ENCODE assay signal across 12 cellular contexts in the genomic region with DNA sequence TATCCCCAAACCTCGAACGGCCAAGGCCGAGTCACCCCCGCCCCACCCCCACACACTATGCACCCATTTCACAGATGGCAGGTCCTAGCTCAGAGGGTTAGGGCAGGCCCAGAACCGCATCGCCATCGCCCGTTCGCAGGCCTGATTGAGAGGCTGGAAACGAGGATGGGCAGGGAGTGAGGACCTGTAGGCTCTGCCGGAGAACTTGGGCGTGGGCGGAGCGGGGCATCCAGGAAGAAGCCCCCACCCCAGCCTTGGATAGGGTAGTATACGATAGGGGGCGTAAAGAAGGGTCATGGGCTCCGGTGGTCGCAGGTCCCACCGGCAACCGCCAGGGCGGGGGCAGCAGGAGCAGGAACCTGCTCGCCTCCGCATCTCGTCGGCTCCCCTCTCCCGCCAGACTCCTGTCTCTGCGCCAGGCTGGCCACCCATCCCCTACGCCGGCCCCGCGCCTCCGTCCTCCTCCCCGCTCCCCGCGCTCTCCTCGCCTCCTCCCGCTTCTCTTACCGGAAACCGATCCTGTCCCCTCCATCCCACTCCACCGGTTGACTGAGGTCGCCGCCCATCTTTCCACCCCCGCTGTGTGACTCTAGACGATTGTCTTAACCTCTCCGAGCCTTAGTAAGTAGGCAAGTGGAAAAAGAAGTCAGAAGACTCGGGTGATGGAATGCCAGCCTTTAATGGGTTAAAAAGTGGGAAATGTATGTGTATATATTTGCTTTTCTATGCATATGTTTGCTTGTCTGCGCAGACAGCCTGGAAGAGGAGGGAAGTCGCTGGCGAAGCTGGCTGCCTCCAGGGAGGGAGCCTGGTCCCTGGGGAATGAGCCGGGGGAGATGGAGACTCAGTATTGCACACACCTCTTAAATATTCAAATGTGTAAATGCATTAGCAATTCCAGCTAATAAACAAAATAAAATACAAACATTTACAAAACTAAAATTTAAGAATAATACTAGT. TPM values are rescaled to one million over a fixed set of nuclear protein-coding genes. Genes with fewer than 3 reads are reported as not detected.
DNase-seq lines count a peak whose midpoint lies in the region; ATAC-seq and TF ChIP-seq lines count a peak whose summit lies in the region.
"Had no signal": no experiment of that assay in that cellular context is flagged by ENCODE, and none has a peak within 500 bp of the region (broad histone marks: within the 10 kb centered on the region; RNA-seq: fewer than 3 reads in every experiment).

No MANE protein-coding gene starts in this region.

- no peak overlapping the region for H3K27ac Mint-ChIP-seq in stimulated activated effector memory CD8-positive, alpha-beta T cell treated with anti-CD3 and anti-CD28 coated beads, Interleukin-12 subunit alpha, Interleukin-12 subunit beta, amount 100 ng/mL, for 72 hours
- H3K27ac Mint-ChIP-seq: activated CD8-positive, alpha-beta T cell treated with anti-CD3 and anti-CD28 coated beads, Interleukin-2, amount 10 ng/mL, durations not matched to agents 7 days and 5 days had no signal

- no peaks in the 10 kb centered on the region for H3K9me3 Mint-ChIP-seq in activated T-cell treated with anti-CD3 and anti-CD28 coated beads, Interleukin-2, amount 50 U/mL, for 4 hours
- H3K9me3 Mint-ChIP-seq in stimulated activated effector memory CD8-positive, alpha-beta T cell treated with anti-CD3 and anti-CD28 coated beads, Interleukin-12 subunit alpha, Interleukin-12 subunit beta, amount 100 ng/mL, for 72 hours = no peaks in the 10 kb centered on the region

- no peak for DNase-seq in activated T-cell treated with anti-CD3 and anti-CD28 coated beads, Interleukin-2, amount 50 U/mL, for 4 hours
- DNase-seq in activated T-cell treated with anti-CD3 and anti-CD28 coated beads for 4 hours (no peak), NCI-H2171 treated with DMSO at 0.1 percent for 48 hours (lab: John Stamatoyannopoulos, UW) (peak; percentile 92), fibroblast of mammary gland (ENCODE audit: low read depth) (no peak), GM13976 (ENCODE audit: low spot score) (no peak), GF-D8 (lab: John Stamatoyannopoulos, UW) (no peak), lower lobe of right lung (no peak)
- DNase-seq in stimulated activated effector memory CD8-positive, alpha-beta T cell treated with anti-CD3 and anti-CD28 coated beads, Interleukin-12 subunit alpha, Interleukin-12 subunit beta, amount 100 ng/mL, for 72 hours (ENCODE audit: low spot score in 2 of 2) = no peak
- DNase-seq: activated CD8-positive, alpha-beta T cell treated with anti-CD3 and anti-CD28 coated beads, Interleukin-2, amount 10 ng/mL, durations not matched to agents 7 days and 5 days; left ventricle myocardium inferior; MG63; SHP77 had no signal

- in situ Hi-C loops in GM13976 (cut with MboI; ENCODE audit: low sequenced_read_pairs, unreplicated experiment) = no loop called here

- peak; percentile 21 to 41 for ATAC-seq in activated T-cell treated with anti-CD3 and anti-CD28 coated beads, Interleukin-2, amount 50 U/mL, for 4 hours
- no peak for ATAC-seq in stimulated activated effector memory CD8-positive, alpha-beta T cell treated with anti-CD3 and anti-CD28 coated beads, Interleukin-12 subunit alpha, Interleukin-12 subunit beta, amount 100 ng/mL, for 72 hours
- ATAC-seq in lower lobe of right lung = no peak
- ATAC-seq: activated CD8-positive, alpha-beta T cell treated with anti-CD3 and anti-CD28 coated beads, Interleukin-2, amount 10 ng/mL, durations not matched to agents 7 days and 5 days had no signal

- H3K27ac ChIP-seq in lower lobe of right lung = no peak overlapping the region
- H3K27ac ChIP-seq: left ventricle myocardium inferior had no signal

- no peaks in the 10 kb centered on the region for H3K4me1 ChIP-seq in lower lobe of right lung

- H3K36me3 ChIP-seq in lower lobe of right lung = no peaks in the 10 kb centered on the region
- H3K36me3 ChIP-seq: left ventricle myocardium inferior, MG63 had no signal

- H3K27me3 ChIP-seq in lower lobe of right lung (ENCODE audit: low read depth) = peaks cover 69% of the 10 kb centered on the region
- H3K27me3 ChIP-seq: MG63 had no signal

- peaks cover 6% of the 10 kb centered on the region for H3K4me1 Mint-ChIP-seq in activated T-cell treated with anti-CD3 and anti-CD28 coated beads, Interleukin-2, amount 50 U/mL, for 4 hours (ENCODE audit: low read depth)
- peaks cover 30% of the 10 kb centered on the region for H3K4me1 Mint-ChIP-seq in stimulated activated effector memory CD8-positive, alpha-beta T cell treated with anti-CD3 and anti-CD28 coated beads, Interleukin-12 subunit alpha, Interleukin-12 subunit beta, amount 100 ng/mL, for 72 hours

- intact Hi-C loops in lower lobe of right lung (cut with DNase I) = no loop called here

- H3K4me3 Mint-ChIP-seq in activated T-cell treated with anti-CD3 and anti-CD28 coated beads, Interleukin-2, amount 50 U/mL, for 4 hours = no peak overlapping the region
- H3K4me3 Mint-ChIP-seq in stimulated activated effector memory CD8-positive, alpha-beta T cell treated with anti-CD3 and anti-CD28 coated beads, Interleukin-12 subunit alpha, Interleukin-12 subunit beta, amount 100 ng/mL, for 72 hours = peak overlapping the region; percentile 28
- H3K4me3 Mint-ChIP-seq: activated CD8-positive, alpha-beta T cell treated with anti-CD3 and anti-CD28 coated beads, Interleukin-2, amount 10 ng/mL, durations not matched to agents 7 days and 5 days had no signal

- peak overlapping the region; percentile 13 for H3K4me3 ChIP-seq in fibroblast of mammary gland (ENCODE audit: control insufficient read depth, low read depth, low read length)
- H3K4me3 ChIP-seq in lower lobe of right lung = no peak overlapping the region
- H3K4me3 ChIP-seq: left ventricle myocardium inferior, MG63 had no signal

- H3K36me3 Mint-ChIP-seq in activated T-cell treated with anti-CD3 and anti-CD28 coated beads, Interleukin-2, amount 50 U/mL, for 4 hours (ENCODE audit: insufficient read depth) = no peaks in the 10 kb centered on the region
- H3K36me3 Mint-ChIP-seq in stimulated activated effector memory CD8-positive, alpha-beta T cell treated with anti-CD3 and anti-CD28 coated beads, Interleukin-12 subunit alpha, Interleukin-12 subunit beta, amount 100 ng/mL, for 72 hours = no peaks in the 10 kb centered on the region

- TF ChIP-seq CTCF in fibroblast of mammary gland (conservative IDR thresholded peaks at IDR 0.05; ENCODE audit: control insufficient read depth, insufficient read depth, low read depth, low read length) (no peak), GM13976 (IDR thresholded peaks at IDR 0.05; ENCODE audit: borderline replicate concordance, control extremely low read depth, extremely low read depth, insufficient read depth, missing control alignments) (no peak), lower lobe of right lung (IDR thresholded peaks at IDR 0.05) (no peak)

- peaks cover 56% of the 10 kb centered on the region for H3K27me3 Mint-ChIP-seq in activated T-cell treated with anti-CD3 and anti-CD28 coated beads, Interleukin-2, amount 50 U/mL, for 4 hours (ENCODE audit: low read depth)

- no peaks in the 10 kb centered on the region for H3K9me3 ChIP-seq in lower lobe of right lung
- H3K9me3 ChIP-seq: left ventricle myocardium inferior, MG63 had no signal

RNA-seq across cellular contexts. Expression of gene CYTH4, which starts 52.8 kb away (rescaled TPM):
- total RNA-seq in activated T-cell treated with anti-CD3 and anti-CD28 coated beads, Interleukin-2, amount 50 U/mL, for 4 hours = 10 to 100 TPM in 1 of 3 donors, 1 to 10 TPM in 2; 9.0 to 10.9 (median 9.7) TPM
- 45.4 TPM for total RNA-seq in lower lobe of right lung

Comparison
In these comparisons a context has a peak if more than half of its experiments do, and no peak if none do; other contexts are left out.
1. ATAC-seq: peak in activated T-cell treated with anti-CD3 and anti-CD28 coated beads, Interleukin-2, amount 50 U/mL, for 4 hours (2 of 2); none in stimulated activated effector memory CD8-positive, alpha-beta T cell treated with anti-CD3 and anti-CD28 coated beads, Interleukin-12 subunit alpha, Interleukin-12 subunit beta, amount 100 ng/mL, for 72 hours (single experiment) and lower lobe of right lung (0 of 2).